ENCODE assay signal across 13 cellular contexts in genomic region chr10:5594271-5595036, GRCh38.
A peak's percentile ranks its signal among the peaks of the same experiment; 100 is the strongest.
DNase-seq lines count a peak whose midpoint lies in the region; ATAC-seq lines count a peak whose summit lies in the region.
"Had no signal": no experiment of that assay in that cellular context is flagged by ENCODE, and none has a peak within 500 bp of the region (broad histone marks: within the 10 kb centered on the region; RNA-seq: fewer than 3 reads in every experiment).

No MANE protein-coding gene starts in this region.

- peak overlapping the region; percentile 28; the same call in 1 of the 2 replicates for H3K4me3 ChIP-seq in SK-N-MC

- peak; percentile 54 for DNase-seq in GM04503 (ENCODE audit: low read depth)
- DNase-seq in SK-N-MC (ENCODE audit: low read depth, low spot score): no peak
- peak; percentile 22 for DNase-seq in fibroblast of the conjunctiva (ENCODE audit: low read depth)
- peak; percentile 35 for DNase-seq in retina
- no peak for DNase-seq in mucosa of gallbladder (ENCODE audit: low spot score)
- DNase-seq: activated CD4-positive, alpha-beta T cell treated with anti-CD3 and anti-CD28 coated beads, Interleukin-2, amount 10 ng/mL, durations not matched to agents 24 days and 14 days; DMS153; KG1; NCI-H1694; NCI-H82; SW 1271 had no signal

- no peak overlapping the region for H3K27ac ChIP-seq in SK-N-MC

- ATAC-seq in GM21381 (IDR thresholded peaks at IDR 0.05; ENCODE audit: unreplicated experiment) (no peak), HG03159 (IDR thresholded peaks at IDR 0.05; ENCODE audit: unreplicated experiment) (no peak)

- no peak overlapping the region for H3K9ac ChIP-seq in SK-N-MC (ENCODE audit: insufficient read length)

- H3K9me3 ChIP-seq in SK-N-MC (ENCODE audit: low read depth, low read length): no peaks in the 10 kb centered on the region

- H3K36me3 ChIP-seq in SK-N-MC (ENCODE audit: insufficient read depth, low read length): no peaks in the 10 kb centered on the region

Comparison
In these comparisons a context has a peak if more than half of its experiments do, and no peak if none do; other contexts are left out.
1. DNase-seq: peak in GM04503 (single experiment), fibroblast of the conjunctiva (single experiment) and retina (single experiment); none in SK-N-MC (single experiment) and mucosa of gallbladder (single experiment).